Comparison of ENCODE assay signal across 6 cellular contexts in genomic region chr5:40271476-40271875, GRCh38.
"Had no signal": no experiment of that assay in that cellular context is flagged by ENCODE, and none has a peak within 500 bp of the region (broad histone marks: within the 10 kb centered on the region; RNA-seq: fewer than 3 reads in every experiment).

No MANE protein-coding gene starts in this region.

- H3K9ac ChIP-seq: GM23248 had no signal

- H3K27ac ChIP-seq: GM23248 had no signal

- H3K4me3 ChIP-seq: GM23248 had no signal

- DNase-seq: GM23248, GOT3, H9, HCEC 1CT, IMR-90 had no signal

- H3K4me3 Mint-ChIP-seq: H9 had no signal

- H3K9me3 Mint-ChIP-seq: H9 had no signal

- H3K27ac Mint-ChIP-seq: H9 had no signal

- H2AFZ ChIP-seq: GM23248 had no signal

- FAIRE-seq: HTR-8/SVneo had no signal
